In the genomic region with DNA sequence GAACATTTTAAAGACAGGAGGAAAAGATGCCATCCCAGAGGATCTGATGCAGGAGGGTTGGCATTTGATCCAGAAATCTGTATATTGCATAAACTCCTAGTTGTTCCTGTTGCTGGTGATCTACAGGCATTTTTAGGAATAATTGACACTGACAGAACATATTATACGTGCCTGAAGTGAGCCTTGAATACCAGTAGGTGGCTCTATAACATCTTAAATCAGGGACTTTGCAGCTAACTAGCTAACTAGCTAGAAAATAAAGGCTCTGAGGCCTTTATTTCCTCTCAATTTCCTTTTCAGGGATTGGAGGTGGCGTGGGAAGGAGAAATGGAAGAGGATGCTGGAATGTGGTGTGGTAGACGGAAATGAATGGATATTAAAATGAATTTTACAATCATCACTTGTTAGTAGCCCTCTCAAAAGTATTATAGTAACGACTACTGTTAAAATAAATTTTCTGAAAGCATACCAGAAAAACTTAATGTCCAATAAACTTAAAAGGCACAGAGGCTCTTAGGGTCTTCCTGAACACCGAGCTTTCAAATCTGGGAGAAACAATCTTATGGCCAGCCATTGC, we compare ENCODE assay signal across 8 cellular contexts. TPM values are rescaled to one million over a fixed set of nuclear protein-coding genes. Genes with fewer than 3 reads are reported as not detected.
A peak's percentile ranks its signal among the peaks of the same experiment; 100 is the strongest.
DNase-seq lines count a peak whose midpoint lies in the region; ATAC-seq lines count a peak whose summit lies in the region.

No MANE protein-coding gene starts in this region.

- DNase-seq in activated CD4-positive, alpha-beta T cell treated with anti-CD3 and anti-CD28 coated beads, Interleukin-2, amount 10 ng/mL, durations not matched to agents 7 days and 5 days = no peak
- no peak for DNase-seq in activated CD4-positive, alpha-beta T cell treated with anti-CD3 and anti-CD28 coated beads for 4 hours
- DNase-seq in NCI-H1417 treated with DMSO at 0.1 percent for 48 hours (lab: John Stamatoyannopoulos, UW) = peak; percentile 30
- peak; percentile 11 to 79 for DNase-seq in SW 1271 (lab: John Stamatoyannopoulos, UW)
- DNase-seq in natural killer cell treated with Interleukin-12 subunit alpha and Interleukin-12 subunit beta and Interleukin-15 and Interleukin-18, amount 100 ng/mL, for 72 hours (ENCODE audit: low spot score) = no peak
- DNase-seq in stimulated activated CD4-positive, alpha-beta T cell treated with anti-CD3 and anti-CD28 coated beads, Interleukin-4, amount 100 ng/mL, for 24 hours = no peak

- no peaks in the 10 kb centered on the region for H3K27me3 Mint-ChIP-seq in activated CD4-positive, alpha-beta T cell treated with anti-CD3 and anti-CD28 coated beads, Interleukin-2, amount 10 ng/mL, durations not matched to agents 7 days and 5 days
- no peaks in the 10 kb centered on the region for H3K27me3 Mint-ChIP-seq in natural killer cell treated with Interleukin-12 subunit alpha and Interleukin-12 subunit beta and Interleukin-15 and Interleukin-18, amount 100 ng/mL, for 72 hours

- CTCF ChIA-PET in activated CD4-positive, alpha-beta T cell treated with anti-CD3 and anti-CD28 coated beads, Interleukin-2, amount 10 ng/mL, durations not matched to agents 7 days and 5 days (lab: Charles Lee) = interaction anchor here (0.5 to 3.8 kb wide), 16 partner anchors 13 to 596 kb away, joined by 3 to 13 read pairs (median 3); no protein-coding TSS in a partner anchor

- no peak overlapping the region for H3K4me3 Mint-ChIP-seq in activated CD4-positive, alpha-beta T cell treated with anti-CD3 and anti-CD28 coated beads, Interleukin-2, amount 10 ng/mL, durations not matched to agents 7 days and 5 days
- peak overlapping the region; percentile 2 for H3K4me3 Mint-ChIP-seq in natural killer cell treated with Interleukin-12 subunit alpha and Interleukin-12 subunit beta and Interleukin-15 and Interleukin-18, amount 100 ng/mL, for 72 hours

- H3K4me1 Mint-ChIP-seq in activated CD4-positive, alpha-beta T cell treated with anti-CD3 and anti-CD28 coated beads, Interleukin-2, amount 10 ng/mL, durations not matched to agents 7 days and 5 days = peaks cover 82% of the 10 kb centered on the region
- H3K4me1 Mint-ChIP-seq in natural killer cell treated with Interleukin-12 subunit alpha and Interleukin-12 subunit beta and Interleukin-15 and Interleukin-18, amount 100 ng/mL, for 72 hours (ENCODE audit: low read depth in 2 of 2) = peaks cover 65 to 67% of the 10 kb centered on the region in 2 donors

- H3K27ac Mint-ChIP-seq in activated CD4-positive, alpha-beta T cell treated with anti-CD3 and anti-CD28 coated beads, Interleukin-2, amount 10 ng/mL, durations not matched to agents 7 days and 5 days = peak overlapping the region; percentile 76
- peak overlapping the region; percentile 89 to 94 for H3K27ac Mint-ChIP-seq in natural killer cell treated with Interleukin-12 subunit alpha and Interleukin-12 subunit beta and Interleukin-15 and Interleukin-18, amount 100 ng/mL, for 72 hours

- POLR2A ChIA-PET in activated CD4-positive, alpha-beta T cell treated with anti-CD3 and anti-CD28 coated beads, Interleukin-2, amount 10 ng/mL, durations not matched to agents 7 days and 5 days (lab: Charles Lee) = interaction anchor here (0.6 kb wide), 1 partner anchor 46 kb away, joined by 4 read pairs; no protein-coding TSS in a partner anchor

- peaks cover 51% of the 10 kb centered on the region for H3K36me3 Mint-ChIP-seq in activated CD4-positive, alpha-beta T cell treated with anti-CD3 and anti-CD28 coated beads, Interleukin-2, amount 10 ng/mL, durations not matched to agents 7 days and 5 days (ENCODE audit: low read depth)
- H3K36me3 Mint-ChIP-seq in natural killer cell treated with Interleukin-12 subunit alpha and Interleukin-12 subunit beta and Interleukin-15 and Interleukin-18, amount 100 ng/mL, for 72 hours = peaks cover 14% of the 10 kb centered on the region

- ATAC-seq in HG02610 (IDR thresholded peaks at IDR 0.05; ENCODE audit: unreplicated experiment) = peak; percentile 42
- peak; percentile 80 for ATAC-seq in esophagus mucosa
- ATAC-seq in natural killer cell treated with Interleukin-12 subunit alpha and Interleukin-12 subunit beta and Interleukin-15 and Interleukin-18, amount 100 ng/mL, for 72 hours = no peak

- peaks cover 11% of the 10 kb centered on the region for H3K9me3 Mint-ChIP-seq in activated CD4-positive, alpha-beta T cell treated with anti-CD3 and anti-CD28 coated beads, Interleukin-2, amount 10 ng/mL, durations not matched to agents 7 days and 5 days
- no peaks in the 10 kb centered on the region for H3K9me3 Mint-ChIP-seq in natural killer cell treated with Interleukin-12 subunit alpha and Interleukin-12 subunit beta and Interleukin-15 and Interleukin-18, amount 100 ng/mL, for 72 hours

RNA-seq across cellular contexts. Expression of gene PLCXD2, which starts 5.5 kb away (rescaled TPM):
- 10 to 100 TPM; 11.6 to 12.6 TPM for total RNA-seq in activated CD4-positive, alpha-beta T cell treated with anti-CD3 and anti-CD28 coated beads, Interleukin-2, amount 10 ng/mL, durations not matched to agents 7 days and 5 days
- total RNA-seq in esophagus mucosa = 6.2 TPM
- 10 to 100 TPM; 15.0 to 26.1 TPM for total RNA-seq in natural killer cell treated with Interleukin-12 subunit alpha and Interleukin-12 subunit beta and Interleukin-15 and Interleukin-18, amount 100 ng/mL, for 72 hours

Comparison
In these comparisons a context has a peak if more than half of its experiments do, and no peak if none do; other contexts are left out.
1. DNase-seq: peak in NCI-H1417 treated with DMSO at 0.1 percent for 48 hours (single experiment) and SW 1271 (2 of 2); none in activated CD4-positive, alpha-beta T cell treated with anti-CD3 and anti-CD28 coated beads, Interleukin-2, amount 10 ng/mL, durations not matched to agents 7 days and 5 days (single experiment), activated CD4-positive, alpha-beta T cell treated with anti-CD3 and anti-CD28 coated beads for 4 hours (0 of 2), natural killer cell treated with Interleukin-12 subunit alpha and Interleukin-12 subunit beta and Interleukin-15 and Interleukin-18, amount 100 ng/mL, for 72 hours (single experiment) and stimulated activated CD4-positive, alpha-beta T cell treated with anti-CD3 and anti-CD28 coated beads, Interleukin-4, amount 100 ng/mL, for 24 hours (single experiment).
2. ATAC-seq: peak in HG02610 (single experiment) and esophagus mucosa (single experiment); none in natural killer cell treated with Interleukin-12 subunit alpha and Interleukin-12 subunit beta and Interleukin-15 and Interleukin-18, amount 100 ng/mL, for 72 hours (0 of 2).